ENCODE assay signal across 24 cellular contexts in the genomic region with DNA sequence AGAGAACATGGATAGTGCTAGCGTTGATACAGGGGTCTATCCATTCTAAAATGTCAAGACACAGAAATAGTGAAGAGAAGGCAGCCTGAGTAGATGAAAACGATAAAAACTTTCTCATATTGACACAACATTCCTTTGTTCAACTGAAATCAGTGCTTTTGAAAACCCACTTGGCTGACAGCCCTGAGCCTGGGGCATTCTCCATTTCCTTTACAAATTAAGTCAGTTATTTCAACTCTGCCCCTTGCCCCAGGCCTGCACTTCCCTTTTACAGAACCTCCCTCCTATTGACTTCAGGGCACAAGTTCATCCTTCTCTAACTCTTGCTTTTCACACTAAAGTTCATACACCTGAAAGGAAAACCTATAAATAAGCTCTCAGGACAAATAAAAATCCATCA.
DNase-seq lines count a peak whose midpoint lies in the region; ATAC-seq, FAIRE-seq and TF ChIP-seq lines count a peak whose summit lies in the region.
"Had no signal": no experiment of that assay in that cellular context is flagged by ENCODE, and none has a peak within 500 bp of the region (broad histone marks: within the 10 kb centered on the region; RNA-seq: fewer than 3 reads in every experiment).

No MANE protein-coding gene starts in this region.

- no peaks in the 10 kb centered on the region for H4K20me1 ChIP-seq in SK-N-SH (ENCODE audit: insufficient read depth)

- no peak for TF ChIP-seq EP300 in SK-N-SH (IDR thresholded peaks at IDR 0.05; ENCODE audit: borderline replicate concordance in 1 of 2, low read depth in 1 of 2, low read length in 1 of 2)

- TF ChIP-seq CTCF in SK-N-SH (IDR thresholded peaks at IDR 0.05) (no peak), D721Med (IDR thresholded peaks at IDR 0.05; ENCODE audit: insufficient read depth, missing control alignments) (no peak)

- no peaks in the 10 kb centered on the region for H3K79me2 ChIP-seq in SK-N-SH (ENCODE audit: insufficient read depth)

- no peaks in the 10 kb centered on the region for H3K36me3 ChIP-seq in SK-N-SH (replicated peaks in 1 of 2; ENCODE audit: control insufficient read depth in 1 of 2, insufficient read depth in 2 of 2, low read length in 1 of 2)
- H3K36me3 ChIP-seq in skeletal muscle satellite cell (ENCODE audit: insufficient read depth, low read length) = no peaks in the 10 kb centered on the region
- H3K36me3 ChIP-seq: cardiac muscle cell, heart left ventricle, upper lobe of right lung had no signal

- H3K9me3 ChIP-seq in SK-N-SH (no peaks in the 10 kb centered on the region), skeletal muscle satellite cell (replicated peaks; ENCODE audit: low read length) (no peaks in the 10 kb centered on the region)
- H3K9me3 ChIP-seq: upper lobe of right lung had no signal

- no peak for TF ChIP-seq RAD21 in SK-N-SH (IDR thresholded peaks at IDR 0.05; ENCODE audit: low read length)

- no peaks in the 10 kb centered on the region for H3K27me3 ChIP-seq in SK-N-SH (ENCODE audit: insufficient read depth)
- no peaks in the 10 kb centered on the region for H3K27me3 ChIP-seq in skeletal muscle satellite cell (ENCODE audit: control insufficient read depth, insufficient read depth, low read length)
- H3K27me3 ChIP-seq: cardiac muscle cell, heart left ventricle, upper lobe of right lung had no signal

- H3K4me1 ChIP-seq in SK-N-SH (ENCODE audit: control insufficient read depth in 1 of 2, insufficient read depth in 2 of 2, low read depth in 1 of 2, low read length in 1 of 2) = peaks cover 0 to 5% of the 10 kb centered on the region in 2 experiments; a peak in 2 of 4 replicates
- peaks cover 47% of the 10 kb centered on the region for H3K4me1 ChIP-seq in skeletal muscle satellite cell (ENCODE audit: control insufficient read depth, insufficient read depth, low read length)
- H3K4me1 ChIP-seq: upper lobe of right lung had no signal

- no peak for FAIRE-seq in D721Med (lab: Jason Lieb, UNC)
- FAIRE-seq: islet of Langerhans had no signal

- no peaks in the 10 kb centered on the region for H3K9me2 ChIP-seq in SK-N-SH

- H3K4me2 ChIP-seq in SK-N-SH = peak overlapping the region; percentile 3
- H3K4me2 ChIP-seq in skeletal muscle satellite cell (ENCODE audit: low read length) = peak overlapping the region; percentile 39
- H3K4me2 ChIP-seq: PC-9 had no signal

- POLR2A ChIA-PET in SK-N-SH (lab: Yijun Ruan, JAX) = no interaction called here

- intact Hi-C loops in posterior vena cava (cut with DNase I) = loop anchor here in 1 of 2 donors (5.0 kb wide), 1 partner anchor 257 kb away; no protein-coding TSS in a partner anchor

- CTCF ChIA-PET in SK-N-SH (lab: Yijun Ruan, JAX) = no interaction called here

- H3K9ac ChIP-seq in SK-N-SH = peak overlapping the region; percentile 20; the same call in 1 of the 2 replicates
- H3K9ac ChIP-seq in skeletal muscle satellite cell (ENCODE audit: low read depth, low read length) = no peak overlapping the region

- ATAC-seq in SK-N-SH treated with all-trans-retinoic acid at 6 μM for 48 hours = no peak; the same call in 2 of the 3 replicates
- ATAC-seq: activated naive CD4-positive, alpha-beta T cell treated with anti-CD3 and anti-CD28 coated beads, Interleukin-2, amount 50 U/mL, for 72 hours; upper lobe of right lung had no signal

- H3K4me3 ChIP-seq in SK-N-SH (ENCODE audit: low read depth in 2 of 2, low read length in 1 of 2) (no peak overlapping the region), skeletal muscle satellite cell (ENCODE audit: low read length) (no peak overlapping the region)
- H3K4me3 ChIP-seq: cardiac muscle cell, heart left ventricle, PC-9, upper lobe of right lung had no signal

- H3K27ac ChIP-seq in SK-N-SH (ENCODE audit: low read depth in 2 of 2, low read length in 1 of 2) = peak overlapping the region; percentile 58 to 71; a peak in 3 of 4 replicates
- H3K27ac ChIP-seq: cardiac muscle cell, PC-9, upper lobe of right lung had no signal

- 6% methylated on average over 2 of the region's 2 CpGs for WGBS in SK-N-SH (ENCODE audit: low lambda C conversion rate)

- no peak for DNase-seq in SK-N-SH
- peak; percentile 89 for DNase-seq in RPMI7951 (ENCODE audit: low read depth)
- peak; percentile 37 for DNase-seq in dedifferentiated amniotic fluid mesenchymal stem cell (ENCODE audit: extremely low spot score)
- DNase-seq in ecto neural progenitor cell (ENCODE audit: low spot score) = no peak
- no peak for DNase-seq in D721Med (ENCODE audit: insufficient read length, low spot score)
- no peak for DNase-seq in posterior vena cava (ENCODE audit: low spot score)
- DNase-seq: 8988T; activated T-cell treated with anti-CD3 and anti-CD28 coated beads, Interleukin-2, amount 50 U/mL, for 1 hour; DND-41; effector CD8-positive, alpha-beta T cell; heart left ventricle; midbrain; NCI-H187 treated with DMSO at 0.1 percent for 48 hours; NCI-H510A treated with DMSO at 0.1 percent for 48 hours; PC-9; retina; stimulated activated CD4-positive, alpha-beta T cell treated with anti-CD3 and anti-CD28 coated beads, Interleukin-15, amount 100 ng/mL, for 24 hours; stimulated activated naive CD4-positive, alpha-beta T cell; upper lobe of right lung had no signal

- peaks cover 6% of the 10 kb centered on the region for H3F3A ChIP-seq in SK-N-SH (replicated peaks; ENCODE audit: insufficient read depth)

- H2AFZ ChIP-seq in SK-N-SH (ENCODE audit: low read depth) = peak overlapping the region; percentile 47; the same call in 1 of the 2 replicates
- H2AFZ ChIP-seq: PC-9 had no signal

TF ChIP-seq in SK-N-SH, 30 proteins besides CTCF, POLR2A, EP300 and RAD21:
- TF ChIP-seq RXRA (IDR thresholded peaks at IDR 0.05; ENCODE audit: borderline replicate concordance, low read depth) = peak; percentile 31; the same call in 1 of the 2 replicates
- TF ChIP-seq FOXJ3 (CRISPR knock-in tag; IDR thresholded peaks at IDR 0.05) = no peak
- TF ChIP-seq NFIC (IDR thresholded peaks at IDR 0.05; ENCODE audit: borderline replicate concordance) = 0 out of 2 replicates have a peak, but pooled peaks have one; percentile 19
TF ChIP-seq in SK-N-SH: peak in this region for 2.

TF ChIP-seq in SK-N-SH treated with all-trans-retinoic acid at 6 μM for 48 hours, 23 proteins besides CTCF, POLR2A, EP300 and RAD21:
- TF ChIP-seq PPARA (CRISPR knock-in tag; IDR thresholded peaks at IDR 0.05; ENCODE audit: borderline replicate concordance) = no peak
- TF ChIP-seq, protein P1, sequence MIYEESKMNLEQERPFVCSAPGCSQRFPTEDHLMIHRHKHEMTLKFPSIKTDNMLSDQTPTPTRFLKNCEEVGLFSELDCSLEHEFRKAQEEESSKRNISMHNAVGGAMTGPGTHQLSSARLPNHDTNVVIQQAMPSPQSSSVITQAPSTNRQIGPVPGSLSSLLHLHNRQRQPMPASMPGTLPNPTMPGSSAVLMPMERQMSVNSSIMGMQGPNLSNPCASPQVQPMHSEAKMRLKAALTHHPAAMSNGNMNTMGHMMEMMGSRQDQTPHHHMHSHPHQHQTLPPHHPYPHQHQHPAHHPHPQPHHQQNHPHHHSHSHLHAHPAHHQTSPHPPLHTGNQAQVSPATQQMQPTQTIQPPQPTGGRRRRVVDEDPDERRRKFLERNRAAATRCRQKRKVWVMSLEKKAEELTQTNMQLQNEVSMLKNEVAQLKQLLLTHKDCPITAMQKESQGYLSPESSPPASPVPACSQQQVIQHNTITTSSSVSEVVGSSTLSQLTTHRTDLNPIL (CRISPR knock-in tag; IDR thresholded peaks at IDR 0.05; ENCODE audit: low read depth) = no peak
- TF ChIP-seq, protein P2, sequence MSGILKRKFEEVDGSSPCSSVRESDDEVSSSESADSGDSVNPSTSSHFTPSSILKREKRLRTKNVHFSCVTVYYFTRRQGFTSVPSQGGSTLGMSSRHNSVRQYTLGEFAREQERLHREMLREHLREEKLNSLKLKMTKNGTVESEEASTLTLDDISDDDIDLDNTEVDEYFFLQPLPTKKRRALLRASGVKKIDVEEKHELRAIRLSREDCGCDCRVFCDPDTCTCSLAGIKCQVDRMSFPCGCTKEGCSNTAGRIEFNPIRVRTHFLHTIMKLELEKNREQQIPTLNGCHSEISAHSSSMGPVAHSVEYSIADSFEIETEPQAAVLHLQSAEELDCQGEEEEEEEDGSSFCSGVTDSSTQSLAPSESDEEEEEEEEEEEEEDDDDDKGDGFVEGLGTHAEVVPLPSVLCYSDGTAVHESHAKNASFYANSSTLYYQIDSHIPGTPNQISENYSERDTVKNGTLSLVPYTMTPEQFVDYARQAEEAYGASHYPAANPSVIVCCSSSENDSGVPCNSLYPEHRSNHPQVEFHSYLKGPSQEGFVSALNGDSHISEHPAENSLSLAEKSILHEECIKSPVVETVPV (CRISPR knock-in tag; IDR thresholded peaks at IDR 0.05) = no peak
- TF ChIP-seq ISL1 (CRISPR knock-in tag; IDR thresholded peaks at IDR 0.05) = no peak
- TF ChIP-seq OSR1 (CRISPR knock-in tag; IDR thresholded peaks at IDR 0.05) = no peak
- no peak for TF ChIP-seq BACH2 (CRISPR knock-in tag; IDR thresholded peaks at IDR 0.05; ENCODE audit: borderline replicate concordance)
- TF ChIP-seq, protein P3, sequence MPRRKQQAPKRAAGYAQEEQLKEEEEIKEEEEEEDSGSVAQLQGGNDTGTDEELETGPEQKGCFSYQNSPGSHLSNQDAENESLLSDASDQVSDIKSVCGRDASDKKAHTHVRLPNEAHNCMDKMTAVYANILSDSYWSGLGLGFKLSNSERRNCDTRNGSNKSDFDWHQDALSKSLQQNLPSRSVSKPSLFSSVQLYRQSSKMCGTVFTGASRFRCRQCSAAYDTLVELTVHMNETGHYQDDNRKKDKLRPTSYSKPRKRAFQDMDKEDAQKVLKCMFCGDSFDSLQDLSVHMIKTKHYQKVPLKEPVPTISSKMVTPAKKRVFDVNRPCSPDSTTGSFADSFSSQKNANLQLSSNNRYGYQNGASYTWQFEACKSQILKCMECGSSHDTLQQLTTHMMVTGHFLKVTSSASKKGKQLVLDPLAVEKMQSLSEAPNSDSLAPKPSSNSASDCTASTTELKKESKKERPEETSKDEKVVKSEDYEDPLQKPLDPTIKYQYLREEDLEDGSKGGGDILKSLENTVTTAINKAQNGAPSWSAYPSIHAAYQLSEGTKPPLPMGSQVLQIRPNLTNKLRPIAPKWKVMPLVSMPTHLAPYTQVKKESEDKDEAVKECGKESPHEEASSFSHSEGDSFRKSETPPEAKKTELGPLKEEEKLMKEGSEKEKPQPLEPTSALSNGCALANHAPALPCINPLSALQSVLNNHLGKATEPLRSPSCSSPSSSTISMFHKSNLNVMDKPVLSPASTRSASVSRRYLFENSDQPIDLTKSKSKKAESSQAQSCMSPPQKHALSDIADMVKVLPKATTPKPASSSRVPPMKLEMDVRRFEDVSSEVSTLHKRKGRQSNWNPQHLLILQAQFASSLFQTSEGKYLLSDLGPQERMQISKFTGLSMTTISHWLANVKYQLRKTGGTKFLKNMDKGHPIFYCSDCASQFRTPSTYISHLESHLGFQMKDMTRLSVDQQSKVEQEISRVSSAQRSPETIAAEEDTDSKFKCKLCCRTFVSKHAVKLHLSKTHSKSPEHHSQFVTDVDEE (CRISPR knock-in tag; IDR thresholded peaks at IDR 0.05) = no peak
- TF ChIP-seq RARB (CRISPR knock-in tag; IDR thresholded peaks at IDR 0.05) = no peak
- TF ChIP-seq ZC3H10 (CRISPR knock-in tag; IDR thresholded peaks at IDR 0.05) = no peak

Comparison
In these comparisons a context has a peak if more than half of its experiments do, and no peak if none do; other contexts are left out.
1. DNase-seq: peak in RPMI7951 (single experiment) and dedifferentiated amniotic fluid mesenchymal stem cell (single experiment); none in SK-N-SH (single experiment), ecto neural progenitor cell (single experiment), D721Med (single experiment) and posterior vena cava (single experiment).